ENCODE assay signal across 2 cellular contexts in the genomic region with DNA sequence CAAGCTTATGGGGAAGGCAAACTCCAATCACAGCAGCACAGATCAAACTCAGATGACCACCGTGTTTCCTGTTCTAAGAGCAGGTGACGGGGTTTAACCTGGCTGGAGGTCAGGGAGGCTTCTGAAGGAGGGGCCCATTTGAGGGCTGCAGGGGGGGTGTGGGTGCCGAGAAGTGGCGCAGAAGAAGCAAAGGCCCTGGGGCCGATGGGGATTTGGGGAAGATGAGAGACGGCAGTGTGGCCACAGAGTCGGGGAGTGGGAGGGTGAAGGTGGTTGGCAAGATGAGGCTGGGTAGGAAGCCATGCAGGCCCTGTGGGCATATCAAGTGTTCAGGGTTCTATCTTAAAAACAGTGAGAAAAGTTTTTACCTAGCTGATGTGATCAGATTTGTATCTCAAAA.
A peak's percentile ranks its signal among the peaks of the same experiment; 100 is the strongest.
TF ChIP-seq lines count a peak whose summit lies in the region.

No MANE protein-coding gene starts in this region.

TF ChIP-seq in HEK293, 187 proteins besides CTCF, POLR2A, EP300 and RAD21:
- TF ChIP-seq ZBTB7A (tag by site-specific recombination; IDR thresholded peaks at IDR 0.05; ENCODE audit: low read depth) (no peak), ZNF623 (tag by site-specific recombination; IDR thresholded peaks at IDR 0.05) (peak; percentile 45)

TF ChIP-seq in H1, 55 proteins besides CTCF, POLR2A, EP300 and RAD21:
- TF ChIP-seq SP4 (IDR thresholded peaks at IDR 0.05; ENCODE audit: low read length) = no peak
- no peak for TF ChIP-seq E2F6 (IDR thresholded peaks at IDR 0.05)
